ENCODE assay signal across 1 cellular context in the genomic region with DNA sequence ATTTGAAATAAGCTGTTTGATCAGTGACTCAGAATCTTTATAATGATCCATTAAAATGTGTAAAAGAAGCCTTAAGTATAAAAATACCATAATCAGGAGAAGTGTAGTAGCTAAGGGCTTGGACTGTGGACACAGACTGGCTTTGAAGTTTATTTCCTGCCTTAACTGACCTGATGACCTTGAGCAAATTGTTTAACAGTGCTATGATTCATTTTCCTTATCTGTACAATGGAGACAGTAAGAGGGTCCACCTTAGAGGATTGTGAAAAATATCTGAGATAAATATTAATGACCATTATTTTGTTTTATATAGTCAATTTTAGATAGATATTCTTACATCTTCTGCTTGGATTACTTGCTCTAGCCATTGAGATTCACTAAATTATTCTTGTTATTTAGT.
TF ChIP-seq lines count a peak whose summit lies in the region.

No MANE protein-coding gene starts in this region.

TF ChIP-seq in endothelial cell of umbilical vein, 7 proteins besides CTCF, POLR2A, EP300 and RAD21:
- peak; percentile 27 for TF ChIP-seq JUN (IDR thresholded peaks at IDR 0.05; ENCODE audit: borderline replicate concordance, insufficient read depth, insufficient read length, low read depth)
- peak; percentile 52 for TF ChIP-seq FOS (IDR thresholded peaks at IDR 0.05; ENCODE audit: borderline replicate concordance, insufficient read depth, low read length)
- no peak for TF ChIP-seq POLR2AphosphoS5 (IDR thresholded peaks at IDR 0.05; ENCODE audit: insufficient read depth, low read depth, low read length)
